34 cellular contexts compared by ENCODE assay signal in the genomic region with DNA sequence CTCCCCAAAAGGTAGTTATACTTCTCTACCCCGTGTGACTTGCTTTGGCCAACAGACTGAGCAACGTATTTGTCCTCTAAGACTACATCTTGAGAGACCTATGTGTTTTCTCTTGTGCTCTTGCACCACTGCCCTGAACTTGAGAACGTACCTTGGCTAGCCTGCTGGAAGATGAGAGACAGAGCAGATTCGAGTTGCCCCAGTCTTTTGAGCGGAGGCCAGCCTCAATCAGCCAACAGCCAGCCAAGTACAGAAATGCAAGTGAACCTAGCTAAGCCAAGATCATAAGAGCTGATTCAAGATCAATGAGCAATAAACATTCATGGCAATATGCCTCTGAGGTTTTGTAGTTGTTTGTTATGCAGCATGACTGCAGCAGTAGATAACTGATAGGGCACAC.
"Had no signal": no experiment of that assay in that cellular context is flagged by ENCODE, and none has a peak within 500 bp of the region (broad histone marks: within the 10 kb centered on the region; RNA-seq: fewer than 3 reads in every experiment).

No MANE protein-coding gene starts in this region.

- H3K4me3 ChIP-seq: ascending aorta, breast epithelium had no signal

- H3K9me3 Mint-ChIP-seq: activated naive CD4-positive, alpha-beta T cell treated with anti-CD3 and anti-CD28 coated beads, Interleukin-2, amount 50 U/mL, for 24 hours had no signal

- H3K4me3 Mint-ChIP-seq: activated B cell treated with CpG ODN at 0.5 μM for 24 hours; activated CD4-positive, alpha-beta memory T cell treated with anti-CD3 and anti-CD28 coated beads for 36 hours; activated CD4-positive, alpha-beta T cell treated with anti-CD3 and anti-CD28 coated beads, Interleukin-2, amount 10 ng/mL, durations not matched to agents 24 days and 14 days; activated CD8-positive, alpha-beta T cell treated with anti-CD3 and anti-CD28 coated beads for 36 hours; activated naive CD4-positive, alpha-beta T cell treated with anti-CD3 and anti-CD28 coated beads, Interleukin-2, amount 10 ng/mL, durations not matched to agents 7 days and 5 days; activated naive CD4-positive, alpha-beta T cell treated with anti-CD3 and anti-CD28 coated beads, Interleukin-2, amount 50 U/mL, for 24 hours; activated naive CD8-positive, alpha-beta T cell; activated naive CD8-positive, alpha-beta T cell treated with anti-CD3 and anti-CD28 coated beads, Interleukin-2, amount 10 ng/mL, durations not matched to agents 7 days and 5 days; activated naive CD8-positive, alpha-beta T cell treated with anti-CD3 and anti-CD28 coated beads, Interleukin-2, amount 50 U/mL, for 24 hours; activated T-cell treated with anti-CD3 and anti-CD28 coated beads, Interleukin-2, amount 50 U/mL, for 4 hours; activated T-cell treated with anti-CD3 and anti-CD28 coated beads, Interleukin-2, amount 50 U/mL, for 72 hours; activated T-helper 1 cell treated with anti-CD3 and anti-CD28 coated beads, Interleukin-12 subunit alpha, Interleukin-12 subunit beta, Interleukin-2, Interleukin-4 antibody, amounts not matched to agents 30 ng/mL and 10 ng/mL and 1 ng/mL, durations not matched to agents 14 hours and 24 hours and 36 hours; activated T-helper 17 cell treated with anti-CD3 and anti-CD28 coated beads, Interleukin-2, amount 50 U/mL, for 72 hours; T-helper 1 cell treated with Interleukin-12 subunit alpha and Interleukin-12 subunit beta and Interleukin-4 antibody, amounts not matched to agents 30 μg/mL and 1 μg/mL, for 36 hours; T-helper 2 cell treated with Interferon-gamma antibody and Interleukin-4, amounts not matched to agents 5 μg/mL and 100 μg/mL, for 36 hours had no signal

- H3K36me3 Mint-ChIP-seq: activated CD4-positive, alpha-beta memory T cell treated with anti-CD3 and anti-CD28 coated beads for 36 hours; activated naive CD4-positive, alpha-beta T cell treated with anti-CD3 and anti-CD28 coated beads, Interleukin-2, amount 10 ng/mL, durations not matched to agents 7 days and 5 days; activated naive CD4-positive, alpha-beta T cell treated with anti-CD3 and anti-CD28 coated beads, Interleukin-2, amount 50 U/mL, for 24 hours; activated naive CD8-positive, alpha-beta T cell; activated naive CD8-positive, alpha-beta T cell treated with anti-CD3 and anti-CD28 coated beads, Interleukin-2, amount 10 ng/mL, durations not matched to agents 7 days and 5 days had no signal

- H3K9me3 ChIP-seq: ascending aorta had no signal

- H3K27me3 Mint-ChIP-seq: activated B cell treated with CpG ODN at 0.5 μM for 24 hours; activated CD4-positive, alpha-beta memory T cell treated with anti-CD3 and anti-CD28 coated beads for 36 hours; activated CD4-positive, alpha-beta T cell treated with anti-CD3 and anti-CD28 coated beads, Interleukin-2, amount 10 ng/mL, durations not matched to agents 24 days and 14 days; activated CD8-positive, alpha-beta T cell treated with anti-CD3 and anti-CD28 coated beads for 36 hours; activated naive CD4-positive, alpha-beta T cell treated with anti-CD3 and anti-CD28 coated beads, Interleukin-2, amount 10 ng/mL, durations not matched to agents 7 days and 5 days; activated naive CD4-positive, alpha-beta T cell treated with anti-CD3 and anti-CD28 coated beads, Interleukin-2, amount 50 U/mL, for 24 hours; activated naive CD8-positive, alpha-beta T cell; activated naive CD8-positive, alpha-beta T cell treated with anti-CD3 and anti-CD28 coated beads, Interleukin-2, amount 10 ng/mL, durations not matched to agents 7 days and 5 days; activated naive CD8-positive, alpha-beta T cell treated with anti-CD3 and anti-CD28 coated beads, Interleukin-2, amount 50 U/mL, for 24 hours; activated T-helper 17 cell treated with anti-CD3 and anti-CD28 coated beads, Interleukin-2, amount 50 U/mL, for 72 hours had no signal

- H3K27me3 ChIP-seq: ascending aorta, brain microvascular endothelial cell, breast epithelium had no signal

- H3K36me3 ChIP-seq: ascending aorta, brain microvascular endothelial cell, breast epithelium had no signal

- H3K27ac ChIP-seq: ascending aorta, brain microvascular endothelial cell, breast epithelium, VCaP had no signal

- H3K4me1 Mint-ChIP-seq: activated B cell treated with CpG ODN at 0.5 μM for 24 hours; activated CD4-positive, alpha-beta T cell treated with anti-CD3 and anti-CD28 coated beads, Interleukin-2, amount 10 ng/mL, durations not matched to agents 24 days and 14 days; activated naive CD4-positive, alpha-beta T cell treated with anti-CD3 and anti-CD28 coated beads, Interleukin-2, amount 10 ng/mL, durations not matched to agents 7 days and 5 days; activated naive CD4-positive, alpha-beta T cell treated with anti-CD3 and anti-CD28 coated beads, Interleukin-2, amount 50 U/mL, for 24 hours; activated naive CD8-positive, alpha-beta T cell treated with anti-CD3 and anti-CD28 coated beads, Interleukin-2, amount 10 ng/mL, durations not matched to agents 7 days and 5 days; activated naive CD8-positive, alpha-beta T cell treated with anti-CD3 and anti-CD28 coated beads, Interleukin-2, amount 50 U/mL, for 24 hours; activated T-helper 17 cell treated with anti-CD3 and anti-CD28 coated beads, Interleukin-2, amount 50 U/mL, for 72 hours had no signal

- ATAC-seq: activated CD8-positive, alpha-beta T cell treated with anti-CD3 and anti-CD28 coated beads for 36 hours; activated naive CD8-positive, alpha-beta T cell treated with anti-CD3 and anti-CD28 coated beads, Interleukin-2, amount 50 U/mL, for 24 hours; activated T-cell treated with anti-CD3 and anti-CD28 coated beads, Interleukin-2, amount 50 U/mL, for 4 hours; activated T-cell treated with anti-CD3 and anti-CD28 coated beads, Interleukin-2, amount 50 U/mL, for 72 hours; activated T-helper 17 cell treated with anti-CD3 and anti-CD28 coated beads, Interleukin-2, amount 50 U/mL, for 72 hours had no signal

- H3K27ac Mint-ChIP-seq: activated B cell treated with CpG ODN at 0.5 μM for 24 hours; activated CD4-positive, alpha-beta memory T cell treated with anti-CD3 and anti-CD28 coated beads for 36 hours; activated CD4-positive, alpha-beta T cell treated with anti-CD3 and anti-CD28 coated beads, Interleukin-2, amount 10 ng/mL, durations not matched to agents 24 days and 14 days; activated CD8-positive, alpha-beta T cell treated with anti-CD3 and anti-CD28 coated beads for 36 hours; activated naive CD4-positive, alpha-beta T cell treated with anti-CD3 and anti-CD28 coated beads, Interleukin-2, amount 10 ng/mL, durations not matched to agents 7 days and 5 days; activated naive CD4-positive, alpha-beta T cell treated with anti-CD3 and anti-CD28 coated beads, Interleukin-2, amount 50 U/mL, for 24 hours; activated naive CD8-positive, alpha-beta T cell; activated naive CD8-positive, alpha-beta T cell treated with anti-CD3 and anti-CD28 coated beads, Interleukin-2, amount 10 ng/mL, durations not matched to agents 7 days and 5 days; activated naive CD8-positive, alpha-beta T cell treated with anti-CD3 and anti-CD28 coated beads, Interleukin-2, amount 50 U/mL, for 24 hours; activated T-cell treated with anti-CD3 and anti-CD28 coated beads, Interleukin-2, amount 50 U/mL, for 72 hours; activated T-helper 1 cell treated with anti-CD3 and anti-CD28 coated beads, Interleukin-12 subunit alpha, Interleukin-12 subunit beta, Interleukin-2, Interleukin-4 antibody, amounts not matched to agents 30 ng/mL and 10 ng/mL and 1 ng/mL, durations not matched to agents 14 hours and 24 hours and 36 hours; activated T-helper 17 cell treated with anti-CD3 and anti-CD28 coated beads, Interleukin-2, amount 50 U/mL, for 72 hours; T-helper 1 cell treated with Interleukin-12 subunit alpha and Interleukin-12 subunit beta and Interleukin-4 antibody, amounts not matched to agents 30 μg/mL and 1 μg/mL, for 36 hours; T-helper 2 cell treated with Interferon-gamma antibody and Interleukin-4, amounts not matched to agents 5 μg/mL and 100 μg/mL, for 36 hours had no signal

- H3K4me1 ChIP-seq: ascending aorta, breast epithelium had no signal

- DNase-seq: activated B cell treated with CpG ODN at 0.5 μM for 24 hours; activated CD4-positive, alpha-beta memory T cell treated with anti-CD3 and anti-CD28 coated beads for 36 hours; activated CD4-positive, alpha-beta T cell treated with anti-CD3 and anti-CD28 coated beads for 4 hours; activated CD4-positive, alpha-beta T cell treated with anti-CD3 and anti-CD28 coated beads, Interleukin-2, amount 10 ng/mL, durations not matched to agents 24 days and 14 days; activated CD4-positive, alpha-beta T cell treated with anti-CD3 and anti-CD28 coated beads, Interleukin-2, amount 50 U/mL, for 1 hour; activated CD4-positive, alpha-beta T cell treated with anti-CD3 and anti-CD28 coated beads, Interleukin-2, amount 50 U/mL, for 4 hours; activated CD4-positive, CD25-positive, alpha-beta regulatory T cell treated with anti-CD3 and anti-CD28 coated beads, Interleukin-2, amount 50 U/mL, for 72 hours; activated CD8-positive, alpha-beta memory T cell treated with anti-CD3 and anti-CD28 coated beads, Interleukin-2, amount 50 U/mL, for 4 hours; activated CD8-positive, alpha-beta T cell treated with anti-CD3 and anti-CD28 coated beads for 36 hours; activated gamma-delta T cell; activated naive CD4-positive, alpha-beta T cell treated with anti-CD3 and anti-CD28 coated beads, Interleukin-2, amount 10 ng/mL, durations not matched to agents 7 days and 5 days; activated naive CD4-positive, alpha-beta T cell treated with Interleukin-2 at 50 U/mL for 16 hours; activated naive CD8-positive, alpha-beta T cell treated with anti-CD3 and anti-CD28 coated beads, Interleukin-2, amount 10 ng/mL, durations not matched to agents 7 days and 5 days; activated naive CD8-positive, alpha-beta T cell treated with anti-CD3 and anti-CD28 coated beads, Interleukin-2, amount 50 U/mL, for 24 hours; activated T-cell treated with anti-CD3 and anti-CD28 coated beads for 4 hours; activated T-cell treated with anti-CD3 and anti-CD28 coated beads, Interleukin-2, amount 50 U/mL, for 1 hour; activated T-cell treated with anti-CD3 and anti-CD28 coated beads, Interleukin-2, amount 50 U/mL, for 4 hours; activated T-cell treated with anti-CD3 and anti-CD28 coated beads, Interleukin-2, amount 50 U/mL, for 72 hours; amygdala; anterior cingulate cortex; brain microvascular endothelial cell; central memory CD4-positive, alpha-beta T cell; T-helper 1 cell; T-helper 2 cell; T-helper 9 cell had no signal
